1 cellular context compared by ENCODE assay signal in genomic region chr14:65462411-65462810, GRCh38.
TF ChIP-seq lines count a peak whose summit lies in the region.

No MANE protein-coding gene starts in this region.

TF ChIP-seq in GM12878, 131 proteins besides CTCF, POLR2A, EP300 and RAD21 (continued from another document and continues in another):
- TF ChIP-seq CEBPZ (IDR thresholded peaks at IDR 0.05; ENCODE audit: low read depth, low read length): no peak
- TF ChIP-seq ZBTB4 (CRISPR knock-in tag; IDR thresholded peaks at IDR 0.05): no peak
- TF ChIP-seq RB1 (IDR thresholded peaks at IDR 0.05; ENCODE audit: borderline replicate concordance): no peak
- no peak for TF ChIP-seq SMAD1 (IDR thresholded peaks at IDR 0.05; ENCODE audit: low read depth, partially characterized antibody)
- peak; percentile 87; the same call in 1 of the 2 replicates for TF ChIP-seq STAT3 (IDR thresholded peaks at IDR 0.05; ENCODE audit: low read depth, low read length)
- peak; percentile 75 for TF ChIP-seq NBN (IDR thresholded peaks at IDR 0.05)
- peak; percentile 40; the same call in 1 of the 2 replicates for TF ChIP-seq ZNF24 (IDR thresholded peaks at IDR 0.05)
- no peak for TF ChIP-seq GATAD2B (conservative IDR thresholded peaks at IDR 0.05; ENCODE audit: low read depth)
- no peak for TF ChIP-seq ZZZ3 (IDR thresholded peaks at IDR 0.05; ENCODE audit: control insufficient read depth, insufficient read length, low read depth)
- TF ChIP-seq MAX (IDR thresholded peaks at IDR 0.05; ENCODE audit: low read depth, low read length): no peak
- peak; percentile 54; the same call in 1 of the 2 replicates for TF ChIP-seq CBX5 (IDR thresholded peaks at IDR 0.05; ENCODE audit: low read depth)
- TF ChIP-seq RUNX3 (IDR thresholded peaks at IDR 0.05; ENCODE audit: low read length): peak; percentile 99
- TF ChIP-seq JUND (IDR thresholded peaks at IDR 0.05; ENCODE audit: low read depth, low read length): no peak
- TF ChIP-seq MTA2 (IDR thresholded peaks at IDR 0.05; ENCODE audit: low read depth): peak; percentile 89
- TF ChIP-seq BHLHE40 (IDR thresholded peaks at IDR 0.05; ENCODE audit: borderline replicate concordance in 1 of 2, low read depth in 2 of 2, low read length in 1 of 2): peak; percentile 69 to 80; a peak in 2 of 4 replicates
- TF ChIP-seq PKNOX1 (IDR thresholded peaks at IDR 0.05): peak; percentile 88
- no peak for TF ChIP-seq YY1 (IDR thresholded peaks at IDR 0.05; ENCODE audit: low read depth, low read length)
- TF ChIP-seq SMC3 (IDR thresholded peaks at IDR 0.05; ENCODE audit: borderline replicate concordance, low read length): no peak
- no peak for TF ChIP-seq ZNF687 (IDR thresholded peaks at IDR 0.05)
- no peak for TF ChIP-seq WRNIP1 (IDR thresholded peaks at IDR 0.05; ENCODE audit: borderline replicate concordance, low read depth, low read length)
- TF ChIP-seq SP1 (IDR thresholded peaks at IDR 0.05; ENCODE audit: low read depth, low read length): no peak
- TF ChIP-seq ATF3 (IDR thresholded peaks at IDR 0.05; ENCODE audit: borderline replicate concordance, extremely low read depth, low read depth, low read length): no peak
- no peak for TF ChIP-seq SUZ12 (IDR thresholded peaks at IDR 0.05; ENCODE audit: unreplicated experiment)
- no peak for TF ChIP-seq EGR1 (IDR thresholded peaks at IDR 0.05; ENCODE audit: borderline replicate concordance in 1 of 2, low read depth in 2 of 2, low read length in 2 of 2)
- peak; percentile 92 for TF ChIP-seq ZNF217 (IDR thresholded peaks at IDR 0.05)
- no peak for TF ChIP-seq ZBTB33 (IDR thresholded peaks at IDR 0.05)
- TF ChIP-seq ZNF384 (IDR thresholded peaks at IDR 0.05; ENCODE audit: borderline replicate concordance, low read depth, low read length): no peak
- peak; percentile 86 for TF ChIP-seq SKIL (IDR thresholded peaks at IDR 0.05; ENCODE audit: low read depth, poor library complexity, severe bottlenecking)
- TF ChIP-seq LARP7 (IDR thresholded peaks at IDR 0.05): no peak
- no peak for TF ChIP-seq IRF3 (IDR thresholded peaks at IDR 0.05)
- no peak for TF ChIP-seq MXI1 (IDR thresholded peaks at IDR 0.05; ENCODE audit: low read depth, low read length)
- peak; percentile 91 for TF ChIP-seq JUNB (IDR thresholded peaks at IDR 0.05)
- no peak for TF ChIP-seq EZH2 (IDR thresholded peaks at IDR 0.05; ENCODE audit: borderline replicate concordance, control insufficient read depth, low read depth, low read length)
- no peak for TF ChIP-seq TARDBP (IDR thresholded peaks at IDR 0.05; ENCODE audit: borderline replicate concordance)
- TF ChIP-seq HSF1 (IDR thresholded peaks at IDR 0.05; ENCODE audit: low read depth, low read length): no peak
- TF ChIP-seq BCL11A (IDR thresholded peaks at IDR 0.05; ENCODE audit: low read depth, low read length): peak; percentile 68; the same call in 1 of the 2 replicates
- TF ChIP-seq KAT2A (conservative IDR thresholded peaks at IDR 0.05; ENCODE audit: control insufficient read depth, low read depth, low read length): no peak
- no peak for TF ChIP-seq SREBF2 (IDR thresholded peaks at IDR 0.05; ENCODE audit: low read length)
- peak; percentile 88 for TF ChIP-seq ATF7 (IDR thresholded peaks at IDR 0.05; ENCODE audit: low read depth)
- TF ChIP-seq FOXK2 (IDR thresholded peaks at IDR 0.05): no peak
- TF ChIP-seq FOXM1 (IDR thresholded peaks at IDR 0.05; ENCODE audit: low read depth, low read length): peak; percentile 91; the same call in 1 of the 2 replicates
